In genomic region chr13:33691980-33692379, GRCh38 we compare ENCODE assay signal across 34 cellular contexts.
"Had no signal": no experiment of that assay in that cellular context is flagged by ENCODE, and none has a peak within 500 bp of the region (broad histone marks: within the 10 kb centered on the region; RNA-seq: fewer than 3 reads in every experiment).

No MANE protein-coding gene starts in this region.

- H3K36me3 ChIP-seq: adrenal gland, brain microvascular endothelial cell, breast epithelium had no signal

- ATAC-seq: activated CD8-positive, alpha-beta T cell treated with anti-CD3 and anti-CD28 coated beads for 36 hours; activated naive CD4-positive, alpha-beta T cell treated with anti-CD3 and anti-CD28 coated beads, Interleukin-2, amount 50 U/mL, for 72 hours; activated T-cell treated with anti-CD3 and anti-CD28 coated beads, Interleukin-2, amount 50 U/mL, for 4 hours; activated T-cell treated with anti-CD3 and anti-CD28 coated beads, Interleukin-2, amount 50 U/mL, for 72 hours; activated T-helper 17 cell treated with anti-CD3 and anti-CD28 coated beads, Interleukin-2, amount 50 U/mL, for 72 hours; body of pancreas had no signal

- H3K4me3 ChIP-seq: adrenal gland, body of pancreas, breast epithelium had no signal

- H3K4me3 Mint-ChIP-seq: activated B cell treated with CpG ODN at 0.5 μM for 24 hours; activated CD4-positive, alpha-beta memory T cell treated with anti-CD3 and anti-CD28 coated beads for 36 hours; activated CD8-positive, alpha-beta T cell treated with anti-CD3 and anti-CD28 coated beads for 36 hours; activated naive CD4-positive, alpha-beta T cell treated with anti-CD3 and anti-CD28 coated beads for 36 hours; activated naive CD8-positive, alpha-beta T cell treated with anti-CD3 and anti-CD28 coated beads for 36 hours; activated T-cell treated with anti-CD3 and anti-CD28 coated beads, Interleukin-2, amount 50 U/mL, for 4 hours; activated T-cell treated with anti-CD3 and anti-CD28 coated beads, Interleukin-2, amount 50 U/mL, for 72 hours; activated T-helper 1 cell treated with anti-CD3 and anti-CD28 coated beads, Interleukin-12 subunit alpha, Interleukin-12 subunit beta, Interleukin-2, Interleukin-4 antibody, amounts not matched to agents 30 ng/mL and 10 ng/mL and 1 ng/mL, durations not matched to agents 14 hours and 24 hours and 36 hours; activated T-helper 17 cell treated with anti-CD3 and anti-CD28 coated beads, Interleukin-2, amount 50 U/mL, for 72 hours; T-helper 1 cell treated with Interleukin-12 subunit alpha and Interleukin-12 subunit beta and Interleukin-4 antibody, amounts not matched to agents 30 μg/mL and 1 μg/mL, for 36 hours; T-helper 2 cell treated with Interferon-gamma antibody and Interleukin-4, amounts not matched to agents 5 μg/mL and 100 μg/mL, for 36 hours had no signal

- H3K27ac Mint-ChIP-seq: activated B cell treated with CpG ODN at 0.5 μM for 24 hours; activated CD4-positive, alpha-beta memory T cell treated with anti-CD3 and anti-CD28 coated beads for 36 hours; activated CD8-positive, alpha-beta T cell treated with anti-CD3 and anti-CD28 coated beads for 36 hours; activated naive CD4-positive, alpha-beta T cell treated with anti-CD3 and anti-CD28 coated beads for 36 hours; activated naive CD4-positive, alpha-beta T cell treated with anti-CD3 and anti-CD28 coated beads, Interleukin-2, amount 50 U/mL, for 72 hours; activated naive CD8-positive, alpha-beta T cell treated with anti-CD3 and anti-CD28 coated beads for 36 hours; activated T-cell treated with anti-CD3 and anti-CD28 coated beads, Interleukin-2, amount 50 U/mL, for 72 hours; activated T-helper 1 cell treated with anti-CD3 and anti-CD28 coated beads, Interleukin-12 subunit alpha, Interleukin-12 subunit beta, Interleukin-2, Interleukin-4 antibody, amounts not matched to agents 30 ng/mL and 10 ng/mL and 1 ng/mL, durations not matched to agents 14 hours and 24 hours and 36 hours; activated T-helper 17 cell treated with anti-CD3 and anti-CD28 coated beads, Interleukin-2, amount 50 U/mL, for 72 hours; T-helper 1 cell treated with Interleukin-12 subunit alpha and Interleukin-12 subunit beta and Interleukin-4 antibody, amounts not matched to agents 30 μg/mL and 1 μg/mL, for 36 hours; T-helper 2 cell treated with Interferon-gamma antibody and Interleukin-4, amounts not matched to agents 5 μg/mL and 100 μg/mL, for 36 hours had no signal

- H3K27me3 ChIP-seq: adrenal gland, body of pancreas, brain microvascular endothelial cell, breast epithelium had no signal

- H3K27ac ChIP-seq: adrenal gland, body of pancreas, brain microvascular endothelial cell, breast epithelium, VCaP had no signal

- H3K36me3 Mint-ChIP-seq: activated naive CD4-positive, alpha-beta T cell treated with anti-CD3 and anti-CD28 coated beads, Interleukin-2, amount 50 U/mL, for 72 hours; activated naive CD8-positive, alpha-beta T cell treated with anti-CD3 and anti-CD28 coated beads for 36 hours had no signal

- H3K9me3 Mint-ChIP-seq: activated CD4-positive, alpha-beta memory T cell treated with anti-CD3 and anti-CD28 coated beads for 36 hours; activated CD8-positive, alpha-beta T cell treated with anti-CD3 and anti-CD28 coated beads for 36 hours; activated naive CD4-positive, alpha-beta T cell treated with anti-CD3 and anti-CD28 coated beads for 36 hours; activated T-cell treated with anti-CD3 and anti-CD28 coated beads, Interleukin-2, amount 50 U/mL, for 4 hours; activated T-cell treated with anti-CD3 and anti-CD28 coated beads, Interleukin-2, amount 50 U/mL, for 72 hours; activated T-helper 17 cell treated with anti-CD3 and anti-CD28 coated beads, Interleukin-2, amount 50 U/mL, for 72 hours; T-helper 1 cell treated with Interleukin-12 subunit alpha and Interleukin-12 subunit beta and Interleukin-4 antibody, amounts not matched to agents 30 μg/mL and 1 μg/mL, for 36 hours had no signal

- H3K4me1 Mint-ChIP-seq: activated B cell treated with CpG ODN at 0.5 μM for 24 hours; activated naive CD8-positive, alpha-beta T cell treated with anti-CD3 and anti-CD28 coated beads for 36 hours; activated T-helper 17 cell treated with anti-CD3 and anti-CD28 coated beads, Interleukin-2, amount 50 U/mL, for 72 hours had no signal

- DNase-seq: activated B cell treated with CpG ODN at 0.5 μM for 24 hours; activated CD4-positive, alpha-beta memory T cell treated with anti-CD3 and anti-CD28 coated beads for 36 hours; activated CD4-positive, alpha-beta T cell treated with anti-CD3 and anti-CD28 coated beads for 4 hours; activated CD4-positive, alpha-beta T cell treated with anti-CD3 and anti-CD28 coated beads, Interleukin-2, amount 50 U/mL, for 1 hour; activated CD4-positive, alpha-beta T cell treated with anti-CD3 and anti-CD28 coated beads, Interleukin-2, amount 50 U/mL, for 4 hours; activated CD4-positive, CD25-positive, alpha-beta regulatory T cell treated with anti-CD3 and anti-CD28 coated beads, Interleukin-2, amount 50 U/mL, for 72 hours; activated CD8-positive, alpha-beta memory T cell treated with anti-CD3 and anti-CD28 coated beads, Interleukin-2, amount 50 U/mL, for 4 hours; activated CD8-positive, alpha-beta T cell treated with anti-CD3 and anti-CD28 coated beads for 36 hours; activated effector memory CD4-positive, alpha-beta T cell treated with anti-CD3 and anti-CD28 coated beads, Interleukin-2, amount 50 U/mL, for 16 hours; activated gamma-delta T cell treated with Interleukin-2 at 50 U/mL for 16 hours; activated naive CD4-positive, alpha-beta T cell; activated naive CD4-positive, alpha-beta T cell treated with anti-CD3 and anti-CD28 coated beads for 36 hours; activated naive CD4-positive, alpha-beta T cell treated with anti-CD3 and anti-CD28 coated beads, Interleukin-2, amount 50 U/mL, for 16 hours; activated naive CD8-positive, alpha-beta T cell treated with anti-CD3 and anti-CD28 coated beads for 36 hours; activated T-cell treated with anti-CD3 and anti-CD28 coated beads for 4 hours; activated T-cell treated with anti-CD3 and anti-CD28 coated beads, Interleukin-2, amount 50 U/mL, for 1 hour; activated T-cell treated with anti-CD3 and anti-CD28 coated beads, Interleukin-2, amount 50 U/mL, for 4 hours; activated T-cell treated with anti-CD3 and anti-CD28 coated beads, Interleukin-2, amount 50 U/mL, for 72 hours; adrenal gland; amniotic stem cell; aorta; body of pancreas; brain microvascular endothelial cell; central memory CD4-positive, alpha-beta T cell; T-helper 1 cell; T-helper 2 cell; T-helper 9 cell had no signal

- H3K4me1 ChIP-seq: adrenal gland, body of pancreas, breast epithelium had no signal

- H3K27me3 Mint-ChIP-seq: activated B cell treated with CpG ODN at 0.5 μM for 24 hours; activated CD4-positive, alpha-beta memory T cell treated with anti-CD3 and anti-CD28 coated beads for 36 hours; activated CD8-positive, alpha-beta T cell treated with anti-CD3 and anti-CD28 coated beads for 36 hours; activated naive CD8-positive, alpha-beta T cell treated with anti-CD3 and anti-CD28 coated beads for 36 hours; activated T-helper 17 cell treated with anti-CD3 and anti-CD28 coated beads, Interleukin-2, amount 50 U/mL, for 72 hours had no signal
